1 cellular context compared by ENCODE assay signal in the genomic region with DNA sequence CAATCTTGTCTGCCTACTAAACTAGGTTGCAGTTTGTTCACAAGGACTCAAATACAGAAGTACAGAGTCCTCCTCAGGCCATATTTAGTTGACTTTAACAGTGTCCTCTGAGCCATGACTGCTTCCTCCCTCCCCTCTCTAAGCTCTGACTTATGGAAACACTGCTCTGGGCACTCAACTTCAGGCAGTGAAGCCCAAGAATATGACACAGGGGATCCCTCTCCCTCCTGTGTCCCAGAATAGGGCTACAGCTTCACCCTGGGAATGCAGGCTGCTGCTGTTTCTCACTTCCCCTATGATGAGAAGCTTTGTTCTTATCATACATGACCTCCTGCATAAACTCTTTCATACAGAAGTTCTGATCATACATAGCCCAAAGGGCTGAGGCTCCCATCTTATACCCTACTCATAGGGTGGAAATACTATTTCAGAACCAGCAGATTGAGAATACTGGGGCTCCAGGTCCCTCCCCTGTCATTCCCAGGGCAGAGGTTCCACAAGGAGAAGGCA.
TF ChIP-seq lines count a peak whose summit lies in the region.

No MANE protein-coding gene starts in this region.

TF ChIP-seq in H1, 55 proteins besides CTCF, POLR2A, EP300 and RAD21 (continued from another document):
- TF ChIP-seq CHD7 (IDR thresholded peaks at IDR 0.05; ENCODE audit: insufficient replicate concordance, low read length): no peak
- TF ChIP-seq TBP (IDR thresholded peaks at IDR 0.05; ENCODE audit: low read depth, low read length): no peak
- TF ChIP-seq SP4 (IDR thresholded peaks at IDR 0.05; ENCODE audit: low read length): no peak
- TF ChIP-seq GABPA (IDR thresholded peaks at IDR 0.05; ENCODE audit: borderline replicate concordance, insufficient read depth, low read length): no peak
- no peak for TF ChIP-seq CEBPB (IDR thresholded peaks at IDR 0.05; ENCODE audit: low read depth, low read length)
- no peak for TF ChIP-seq BRCA1 (IDR thresholded peaks at IDR 0.05; ENCODE audit: low read depth, low read length)
- no peak for TF ChIP-seq ASH2L (IDR thresholded peaks at IDR 0.05; ENCODE audit: low read length)
TF ChIP-seq in H1: peak in this region for 0.
